ENCODE assay signal across 8 cellular contexts in the genomic region with DNA sequence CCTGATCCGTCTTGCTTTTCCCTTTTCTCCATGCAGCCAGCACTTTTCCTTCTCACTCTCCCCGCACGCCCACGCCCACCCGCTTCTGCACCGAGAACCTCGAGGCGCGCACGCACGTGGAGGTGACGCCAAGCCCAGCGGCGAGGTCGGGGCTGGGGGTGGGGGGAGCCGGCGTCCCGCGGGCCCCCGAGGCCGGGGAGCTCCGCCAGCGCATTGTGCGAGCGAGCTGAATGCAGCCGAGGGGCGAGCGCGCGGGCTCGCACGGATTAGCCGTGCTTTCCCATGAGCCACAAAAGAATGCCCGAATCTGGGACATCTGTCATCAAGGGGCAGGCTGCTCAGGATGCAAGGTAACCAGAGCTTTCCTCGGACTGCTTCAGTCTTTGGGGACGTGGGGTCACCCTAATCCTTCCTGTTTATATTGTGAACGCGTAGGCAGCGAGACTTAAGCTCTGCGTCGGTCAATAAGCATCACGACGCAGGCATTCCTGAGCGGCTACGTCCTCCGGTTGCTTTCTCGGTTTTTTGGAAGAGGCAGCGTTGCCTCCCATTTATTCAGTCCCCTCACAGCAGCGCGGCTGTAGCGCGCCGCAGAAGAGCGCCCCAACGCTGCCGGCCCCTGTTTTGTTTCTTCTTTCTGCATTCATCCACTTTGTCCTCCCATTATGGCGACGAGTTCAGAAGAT.
DNase-seq lines count a peak whose midpoint lies in the region; ATAC-seq lines count a peak whose summit lies in the region.

No MANE protein-coding gene starts in this region.

- H3K9me3 ChIP-seq in CD8-positive, alpha-beta memory T cell (ENCODE audit: low read length): no peaks in the 10 kb centered on the region
- H3K9me3 ChIP-seq in esophagus (ENCODE audit: control insufficient read depth in 2 of 2, insufficient read depth in 1 of 2, low read depth in 1 of 2, low read length in 1 of 2): no peaks in the 10 kb centered on the region
- H3K9me3 ChIP-seq in mononuclear cell (ENCODE audit: low read depth, low read length): no peaks in the 10 kb centered on the region

- H3K27ac Mint-ChIP-seq in CD8-positive, alpha-beta memory T cell: no peak overlapping the region
- H3K27ac Mint-ChIP-seq in activated CD8-positive, alpha-beta memory T cell treated with anti-CD3 and anti-CD28 coated beads, Interleukin-2, amount 10 ng/mL, durations not matched to agents 7 days and 5 days: no peak overlapping the region
- no peak overlapping the region for H3K27ac Mint-ChIP-seq in stimulated activated naive CD8-positive, alpha-beta T cell treated with anti-CD3 and anti-CD28 coated beads, Interleukin-15, amount 100 ng/mL, for 72 hours

- peak; percentile 62 for ATAC-seq in activated CD8-positive, alpha-beta memory T cell treated with anti-CD3 and anti-CD28 coated beads, Interleukin-2, amount 10 ng/mL, durations not matched to agents 7 days and 5 days
- peak; percentile 67 for ATAC-seq in stimulated activated naive CD8-positive, alpha-beta T cell treated with anti-CD3 and anti-CD28 coated beads, Interleukin-15, amount 100 ng/mL, for 72 hours

- no peak overlapping the region for H3K27ac ChIP-seq in CD8-positive, alpha-beta memory T cell (ENCODE audit: low read depth, low read length)
- no peak overlapping the region for H3K27ac ChIP-seq in esophagus (ENCODE audit: low read depth in 2 of 2, low read length in 1 of 2)

- peak overlapping the region; percentile 45 for H3K4me3 ChIP-seq in CD8-positive, alpha-beta memory T cell (ENCODE audit: low read length)
- H3K4me3 ChIP-seq in esophagus (ENCODE audit: low read depth in 1 of 2, low read length in 2 of 2): peak overlapping the region; percentile 8 to 48
- H3K4me3 ChIP-seq in mononuclear cell (ENCODE audit: low read length): peak overlapping the region; percentile 33

- peaks cover 32% of the 10 kb centered on the region for H3K27me3 ChIP-seq in CD8-positive, alpha-beta memory T cell (ENCODE audit: insufficient read depth, low read length, poor library complexity, severe bottlenecking)
- H3K27me3 ChIP-seq in esophagus (ENCODE audit: control insufficient read depth in 1 of 2, insufficient read depth in 2 of 2, low read length in 2 of 2) (no peaks in the 10 kb centered on the region), mononuclear cell (ENCODE audit: insufficient read depth, low read length) (peaks cover 40% of the 10 kb centered on the region)

- POLR2A ChIA-PET in CD8-positive, alpha-beta memory T cell (lab: Charles Lee): no interaction called here

- CTCF ChIA-PET in CD8-positive, alpha-beta memory T cell (lab: Charles Lee): no interaction called here
- CTCF ChIA-PET in activated CD8-positive, alpha-beta memory T cell treated with anti-CD3 and anti-CD28 coated beads, Interleukin-2, amount 10 ng/mL, durations not matched to agents 7 days and 5 days (lab: Charles Lee): interaction anchor here (1.0 to 1.4 kb wide), 2 partner anchors 79 to 136 kb away, joined by 3 to 4 read pairs; no protein-coding TSS in a partner anchor

- H3K27me3 Mint-ChIP-seq in CD8-positive, alpha-beta memory T cell: peaks cover 23 to 76% of the 10 kb centered on the region in 2 donors
- peaks cover 62% of the 10 kb centered on the region for H3K27me3 Mint-ChIP-seq in activated CD8-positive, alpha-beta memory T cell treated with anti-CD3 and anti-CD28 coated beads, Interleukin-2, amount 10 ng/mL, durations not matched to agents 7 days and 5 days
- peaks cover 74% of the 10 kb centered on the region for H3K27me3 Mint-ChIP-seq in stimulated activated naive CD8-positive, alpha-beta T cell treated with anti-CD3 and anti-CD28 coated beads, Interleukin-15, amount 100 ng/mL, for 72 hours

- H3K9me3 Mint-ChIP-seq in CD8-positive, alpha-beta memory T cell: no peaks in the 10 kb centered on the region
- no peaks in the 10 kb centered on the region for H3K9me3 Mint-ChIP-seq in activated CD8-positive, alpha-beta memory T cell treated with anti-CD3 and anti-CD28 coated beads, Interleukin-2, amount 10 ng/mL, durations not matched to agents 7 days and 5 days (ENCODE audit: low read depth)
- no peaks in the 10 kb centered on the region for H3K9me3 Mint-ChIP-seq in stimulated activated naive CD8-positive, alpha-beta T cell treated with anti-CD3 and anti-CD28 coated beads, Interleukin-15, amount 100 ng/mL, for 72 hours

- peak overlapping the region; percentile 80 to 95 (median 88) for H3K4me3 Mint-ChIP-seq in CD8-positive, alpha-beta memory T cell
- peak overlapping the region; percentile 68 for H3K4me3 Mint-ChIP-seq in activated CD8-positive, alpha-beta memory T cell treated with anti-CD3 and anti-CD28 coated beads, Interleukin-2, amount 10 ng/mL, durations not matched to agents 7 days and 5 days
- peak overlapping the region; percentile 89 to 95 for H3K4me3 Mint-ChIP-seq in stimulated activated naive CD8-positive, alpha-beta T cell treated with anti-CD3 and anti-CD28 coated beads, Interleukin-15, amount 100 ng/mL, for 72 hours

- DNase-seq in CD8-positive, alpha-beta memory T cell: peak in 2 of 5 donors; percentile 2 to 24
- DNase-seq in M059J (ENCODE audit: low read depth): peak; percentile 87
- peak; percentile 42 for DNase-seq in activated CD8-positive, alpha-beta memory T cell treated with anti-CD3 and anti-CD28 coated beads, Interleukin-2, amount 10 ng/mL, durations not matched to agents 7 days and 5 days
- DNase-seq in stimulated activated naive CD8-positive, alpha-beta T cell treated with anti-CD3 and anti-CD28 coated beads, Interleukin-15, amount 100 ng/mL, for 72 hours: peak; percentile 10 to 13
- no peak for DNase-seq in NCI-H187 treated with DMSO at 0.1 percent for 48 hours (lab: John Stamatoyannopoulos, UW)
- no peak for DNase-seq in RKO (ENCODE audit: low spot score)

- H3K4me1 ChIP-seq in CD8-positive, alpha-beta memory T cell (ENCODE audit: insufficient read depth, low read length): peaks cover 15% of the 10 kb centered on the region
- peaks cover 3 to 8% of the 10 kb centered on the region in 2 donors for H3K4me1 ChIP-seq in esophagus (ENCODE audit: control insufficient read depth in 2 of 2, insufficient read depth in 2 of 2, low read length in 1 of 2)
- peaks cover 16% of the 10 kb centered on the region for H3K4me1 ChIP-seq in mononuclear cell (ENCODE audit: insufficient read depth, low read length)

- H3K36me3 ChIP-seq in CD8-positive, alpha-beta memory T cell (ENCODE audit: insufficient read depth, low read length): no peaks in the 10 kb centered on the region
- no peaks in the 10 kb centered on the region for H3K36me3 ChIP-seq in esophagus (ENCODE audit: control insufficient read depth in 2 of 2, insufficient read depth in 2 of 2, low read length in 1 of 2)

- no peaks in the 10 kb centered on the region for H3K36me3 Mint-ChIP-seq in CD8-positive, alpha-beta memory T cell
- H3K36me3 Mint-ChIP-seq in activated CD8-positive, alpha-beta memory T cell treated with anti-CD3 and anti-CD28 coated beads, Interleukin-2, amount 10 ng/mL, durations not matched to agents 7 days and 5 days: no peaks in the 10 kb centered on the region

- 1% methylated on average over 58 of the region's 58 CpGs for WGBS in esophagus, 2 donors

- H3K4me1 Mint-ChIP-seq in CD8-positive, alpha-beta memory T cell: peaks cover 16 to 22% (median 17%) of the 10 kb centered on the region in 3 donors
- H3K4me1 Mint-ChIP-seq in activated CD8-positive, alpha-beta memory T cell treated with anti-CD3 and anti-CD28 coated beads, Interleukin-2, amount 10 ng/mL, durations not matched to agents 7 days and 5 days: peaks cover 13% of the 10 kb centered on the region
- peaks cover 20% of the 10 kb centered on the region for H3K4me1 Mint-ChIP-seq in stimulated activated naive CD8-positive, alpha-beta T cell treated with anti-CD3 and anti-CD28 coated beads, Interleukin-15, amount 100 ng/mL, for 72 hours

Comparison
In these comparisons a context has a peak if more than half of its experiments do, and no peak if none do; other contexts are left out.
1. DNase-seq: peak in M059J (single experiment), activated CD8-positive, alpha-beta memory T cell treated with anti-CD3 and anti-CD28 coated beads, Interleukin-2, amount 10 ng/mL, durations not matched to agents 7 days and 5 days (single experiment) and stimulated activated naive CD8-positive, alpha-beta T cell treated with anti-CD3 and anti-CD28 coated beads, Interleukin-15, amount 100 ng/mL, for 72 hours (2 of 2); none in NCI-H187 treated with DMSO at 0.1 percent for 48 hours (single experiment) and RKO (single experiment).
2. Peak in every context shown above with its lines, with median percentiles within 50 percentile points of each other: H3K4me3 ChIP-seq and H3K4me3 Mint-ChIP-seq.